25 cellular contexts compared by ENCODE assay signal in the genomic region with DNA sequence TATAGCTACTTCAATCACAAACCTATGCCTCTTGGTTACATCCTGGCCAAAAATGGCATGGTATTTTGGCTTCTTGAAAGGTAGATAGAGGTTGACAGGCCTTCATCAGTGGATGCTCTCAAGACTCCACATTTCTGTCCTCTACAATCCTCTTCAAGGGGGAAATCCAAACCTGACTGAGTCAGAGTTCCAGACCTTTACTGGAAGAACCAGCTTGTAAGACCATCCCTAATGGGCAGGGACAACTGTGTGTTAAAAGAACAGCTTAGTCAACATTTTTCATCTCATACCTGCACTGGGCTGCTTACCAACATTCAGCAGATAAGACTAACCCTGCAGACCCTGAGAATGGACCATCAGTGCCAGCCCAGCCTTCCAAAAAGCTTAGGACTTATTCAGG.
"Had no signal": no experiment of that assay in that cellular context is flagged by ENCODE, and none has a peak within 500 bp of the region (broad histone marks: within the 10 kb centered on the region; RNA-seq: fewer than 3 reads in every experiment).

No MANE protein-coding gene starts in this region.

- H3K4me1 Mint-ChIP-seq: activated B cell treated with CpG ODN at 0.5 μM for 24 hours, endodermal cell, immature natural killer cell had no signal

- H3K4me3 ChIP-seq: colonic mucosa, left lung, lung, neural progenitor cell, thoracic aorta, upper lobe of right lung had no signal

- H3K4me1 ChIP-seq: colonic mucosa, left lung, neural progenitor cell, upper lobe of right lung had no signal

- H3K9ac ChIP-seq: neural progenitor cell had no signal

- H2AFZ ChIP-seq: neural progenitor cell had no signal

- H3K27me3 ChIP-seq: colonic mucosa, left lung, neural progenitor cell, upper lobe of right lung had no signal

- H3K9me3 Mint-ChIP-seq: activated B cell treated with CpG ODN at 0.5 μM for 24 hours; activated naive CD8-positive, alpha-beta T cell treated with anti-CD3 and anti-CD28 coated beads for 36 hours; activated T-cell treated with anti-CD3 and anti-CD28 coated beads, Interleukin-2, amount 50 U/mL, for 24 hours; central memory CD8-positive, alpha-beta T cell; endodermal cell; immature natural killer cell; mesothelial cell of epicardium; naive thymus-derived CD8-positive, alpha-beta T cell; neural progenitor cell had no signal

- H3K4me2 ChIP-seq: neural progenitor cell had no signal

- H3K27ac ChIP-seq: colonic mucosa, epithelial cell of prostate, left lung, neural progenitor cell, thoracic aorta, upper lobe of right lung had no signal

- ATAC-seq: activated CD4-positive, alpha-beta T cell treated with anti-CD3 and anti-CD28 coated beads for 36 hours; left lung; naive thymus-derived CD8-positive, alpha-beta T cell; T-helper 17 cell; upper lobe of right lung had no signal

- H3K4me3 Mint-ChIP-seq: activated B cell treated with CpG ODN at 0.5 μM for 24 hours; activated CD4-positive, alpha-beta T cell treated with anti-CD3 and anti-CD28 coated beads for 36 hours; activated naive CD8-positive, alpha-beta T cell treated with anti-CD3 and anti-CD28 coated beads for 36 hours; activated T-cell treated with anti-CD3 and anti-CD28 coated beads, Interleukin-2, amount 50 U/mL, for 24 hours; central memory CD8-positive, alpha-beta T cell; endodermal cell; immature natural killer cell; mesothelial cell of epicardium; neural progenitor cell; T-helper 17 cell had no signal

- H3K36me3 ChIP-seq: colonic mucosa, neural progenitor cell had no signal

- H3K9me3 ChIP-seq: colonic mucosa, left lung, thoracic aorta, upper lobe of right lung had no signal

- H3K27ac Mint-ChIP-seq: activated B cell treated with CpG ODN at 0.5 μM for 24 hours; activated CD4-positive, alpha-beta T cell treated with anti-CD3 and anti-CD28 coated beads for 36 hours; activated naive CD8-positive, alpha-beta T cell treated with anti-CD3 and anti-CD28 coated beads for 36 hours; activated T-cell treated with anti-CD3 and anti-CD28 coated beads, Interleukin-2, amount 50 U/mL, for 24 hours; endodermal cell; mesothelial cell of epicardium; neural progenitor cell; progenitor cell of endocrine pancreas had no signal

- DNase-seq: activated B cell treated with CpG ODN at 0.5 μM for 24 hours; activated CD4-positive, alpha-beta T cell treated with anti-CD3 and anti-CD28 coated beads for 36 hours; activated CD4-positive, alpha-beta T cell treated with anti-CD3 and anti-CD28 coated beads, Interleukin-2, amount 50 U/mL, for 4 hours; activated CD8-positive, alpha-beta memory T cell treated with anti-CD3 and anti-CD28 coated beads for 24 hours; activated CD8-positive, alpha-beta memory T cell treated with anti-CD3 and anti-CD28 coated beads, Interleukin-2, amount 50 U/mL, for 4 hours; activated naive CD4-positive, alpha-beta T cell treated with Interleukin-2 at 50 U/mL for 16 hours; activated naive CD8-positive, alpha-beta T cell treated with anti-CD3 and anti-CD28 coated beads for 36 hours; activated T-cell treated with anti-CD3 and anti-CD28 coated beads, Interleukin-2, amount 50 U/mL, for 24 hours; colonic mucosa; endodermal cell; foreskin fibroblast; immature natural killer cell; left lung; naive thymus-derived CD8-positive, alpha-beta T cell; stimulated activated CD4-positive, alpha-beta T cell treated with anti-CD3 and anti-CD28 coated beads, Interleukin-4, amount 100 ng/mL, for 24 hours; stimulated activated naive CD4-positive, alpha-beta T cell treated with Interleukin-2 at 50 U/mL for 16 hours; T-helper 17 cell; upper lobe of right lung had no signal

- H3K27me3 Mint-ChIP-seq: activated B cell treated with CpG ODN at 0.5 μM for 24 hours; activated CD4-positive, alpha-beta T cell treated with anti-CD3 and anti-CD28 coated beads for 36 hours; activated naive CD8-positive, alpha-beta T cell treated with anti-CD3 and anti-CD28 coated beads for 36 hours; activated T-cell treated with anti-CD3 and anti-CD28 coated beads, Interleukin-2, amount 50 U/mL, for 24 hours; central memory CD8-positive, alpha-beta T cell; naive thymus-derived CD8-positive, alpha-beta T cell; progenitor cell of endocrine pancreas; T-helper 17 cell had no signal
